In genomic region chr11:2844116-2844515, GRCh38 we compare ENCODE assay signal across 1 cellular context.
TF ChIP-seq lines count a peak whose summit lies in the region.

No MANE protein-coding gene starts in this region.

TF ChIP-seq in HCT116, 20 proteins besides CTCF, POLR2A, EP300 and RAD21:
- peak; percentile 61 for TF ChIP-seq FOSL1 (IDR thresholded peaks at IDR 0.05; ENCODE audit: low read depth)
- no peak for TF ChIP-seq EGR1 (IDR thresholded peaks at IDR 0.05; ENCODE audit: low read depth)
- peak; percentile 79 for TF ChIP-seq MAX (IDR thresholded peaks at IDR 0.05)
- no peak for TF ChIP-seq ATF3 (IDR thresholded peaks at IDR 0.05)
- no peak for TF ChIP-seq TCF7L2 (IDR thresholded peaks at IDR 0.05; ENCODE audit: borderline replicate concordance, extremely low read depth, insufficient read depth, insufficient read length)
- TF ChIP-seq ELF1 (IDR thresholded peaks at IDR 0.05; ENCODE audit: borderline replicate concordance, low read depth), result no peak
- TF ChIP-seq REST (IDR thresholded peaks at IDR 0.05; ENCODE audit: low read depth), result no peak
- TF ChIP-seq CEBPB (IDR thresholded peaks at IDR 0.05; ENCODE audit: low read depth), result no peak
- no peak for TF ChIP-seq CBX3 (IDR thresholded peaks at IDR 0.05; ENCODE audit: low read depth)
TF ChIP-seq in HCT116: peak in this region for 2.
